Comparison of ENCODE assay signal across 8 cellular contexts in the genomic region with DNA sequence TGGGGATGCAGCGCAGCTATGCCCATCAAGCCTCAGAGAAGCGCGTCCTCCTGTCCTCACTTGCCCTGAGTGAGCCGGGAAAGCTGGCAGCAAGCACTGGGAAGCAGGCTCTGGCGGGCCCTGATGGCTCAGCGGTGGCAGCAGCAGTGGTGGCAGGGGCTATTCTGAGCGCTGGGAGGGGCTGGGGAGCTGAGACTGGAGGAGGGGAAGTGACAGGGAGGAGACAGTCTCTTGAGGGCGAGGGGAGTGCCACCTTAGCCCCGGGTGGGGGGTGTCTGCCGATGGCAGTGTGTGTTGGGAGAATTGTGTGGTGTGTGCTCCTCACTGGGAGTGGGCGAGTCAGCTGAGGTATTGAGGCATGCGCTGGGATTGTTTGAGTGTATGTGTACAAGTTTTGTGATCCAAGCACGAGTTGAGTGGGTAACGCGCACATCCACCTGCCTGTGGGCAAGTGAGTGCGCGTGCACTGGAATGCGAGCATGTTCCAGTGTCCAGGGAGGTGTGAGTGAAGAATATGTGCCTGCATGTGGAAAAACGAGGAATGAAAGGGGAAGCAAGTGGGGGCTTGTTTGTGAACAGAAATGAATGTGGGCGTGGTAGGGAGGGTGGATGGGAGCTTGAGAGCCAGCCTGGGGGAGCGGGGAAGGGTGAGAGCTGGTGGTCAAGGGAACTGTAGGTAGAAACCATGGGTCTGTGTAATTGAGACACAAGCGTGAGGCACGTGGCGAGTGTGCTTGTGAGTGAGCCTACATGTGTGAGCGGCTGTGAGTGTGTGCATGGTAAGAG. TPM values are rescaled to one million over a fixed set of nuclear protein-coding genes. Genes with fewer than 3 reads are reported as not detected.
A peak's percentile ranks its signal among the peaks of the same experiment; 100 is the strongest.
DNase-seq lines count a peak whose midpoint lies in the region; ATAC-seq and TF ChIP-seq lines count a peak whose summit lies in the region.

No MANE protein-coding gene starts in this region.

- no peak overlapping the region for H2AFZ ChIP-seq in hepatocyte

- H3K36me3 ChIP-seq in SK-N-MC (ENCODE audit: insufficient read depth, low read length) (no peaks in the 10 kb centered on the region), hepatocyte (replicated peaks; ENCODE audit: insufficient read depth, low read depth) (no peaks in the 10 kb centered on the region)

- no peaks in the 10 kb centered on the region for H3K79me2 ChIP-seq in hepatocyte

- peak overlapping the region; percentile 39 for H3K9ac ChIP-seq in SK-N-MC (ENCODE audit: insufficient read length)

- DNase-seq in NCI-H1092 treated with DMSO at 0.1 percent for 48 hours (lab: John Stamatoyannopoulos, UW) (peak; percentile 13), NCI-H1092 (lab: John Stamatoyannopoulos, UW) (no peak), SK-N-MC (ENCODE audit: low read depth, low spot score) (no peak), hepatocyte (ENCODE audit: low spot score) (no peak), caudate nucleus (lab: John Stamatoyannopoulos, UW) (no peak)
- DNase-seq in stimulated activated CD8-positive, alpha-beta memory T cell treated with anti-CD3 and anti-CD28 coated beads, Interleukin-4, amount 100 ng/mL, for 48 hours, result peak; percentile 18

- ATAC-seq in HG03280 (IDR thresholded peaks at IDR 0.05; ENCODE audit: unreplicated experiment) (no peak), HG02852 (IDR thresholded peaks at IDR 0.05; ENCODE audit: unreplicated experiment) (no peak)

- H4K20me1 ChIP-seq in hepatocyte (ENCODE audit: insufficient read depth, poor library complexity, severe bottlenecking), result no peaks in the 10 kb centered on the region

- peaks cover 13% of the 10 kb centered on the region for H3K27me3 ChIP-seq in hepatocyte

- H3K4me1 ChIP-seq in hepatocyte (ENCODE audit: insufficient read depth), result peaks cover 34% of the 10 kb centered on the region

- H3K27ac ChIP-seq in SK-N-MC, result peak overlapping the region; percentile 45
- H3K27ac ChIP-seq in hepatocyte, result peak overlapping the region; percentile 33
- no peak overlapping the region for H3K27ac ChIP-seq in caudate nucleus (ENCODE audit: low read depth, low read length)

- H3K4me3 ChIP-seq in SK-N-MC (peak overlapping the region; percentile 65), hepatocyte (no peak overlapping the region)

- no peaks in the 10 kb centered on the region for H3K9me2 ChIP-seq in hepatocyte (replicated peaks; ENCODE audit: insufficient read depth)

- WGBS in hepatocyte (ENCODE audit: low lambda C conversion rate, missing lambda C conversion rate), result 73% methylated on average over 25 of the region's 25 CpGs

- H3K4me2 ChIP-seq in hepatocyte, result no peak overlapping the region

- H3K9me3 ChIP-seq in SK-N-MC (ENCODE audit: low read depth, low read length) (no peaks in the 10 kb centered on the region), hepatocyte (ENCODE audit: low read depth) (no peaks in the 10 kb centered on the region)

- no peak for TF ChIP-seq CTCF in hepatocyte (IDR thresholded peaks at IDR 0.05; ENCODE audit: poor library complexity)

RNA-seq across cellular contexts. Expression of a gene that starts 2.9 kb away (rescaled TPM):
- total RNA-seq in hepatocyte, result 0.80 and 1.4 TPM in 2 replicates
- polyA plus RNA-seq in hepatocyte, result 4.2 and 5.0 TPM in 2 replicates

Comparison
In these comparisons a context has a peak if more than half of its experiments do, and no peak if none do; other contexts are left out.
1. DNase-seq: peak in NCI-H1092 treated with DMSO at 0.1 percent for 48 hours (single experiment) and stimulated activated CD8-positive, alpha-beta memory T cell treated with anti-CD3 and anti-CD28 coated beads, Interleukin-4, amount 100 ng/mL, for 48 hours (single experiment); none in NCI-H1092 (single experiment), SK-N-MC (single experiment), hepatocyte (single experiment) and caudate nucleus (0 of 61).